31 cellular contexts compared by ENCODE assay signal in the genomic region with DNA sequence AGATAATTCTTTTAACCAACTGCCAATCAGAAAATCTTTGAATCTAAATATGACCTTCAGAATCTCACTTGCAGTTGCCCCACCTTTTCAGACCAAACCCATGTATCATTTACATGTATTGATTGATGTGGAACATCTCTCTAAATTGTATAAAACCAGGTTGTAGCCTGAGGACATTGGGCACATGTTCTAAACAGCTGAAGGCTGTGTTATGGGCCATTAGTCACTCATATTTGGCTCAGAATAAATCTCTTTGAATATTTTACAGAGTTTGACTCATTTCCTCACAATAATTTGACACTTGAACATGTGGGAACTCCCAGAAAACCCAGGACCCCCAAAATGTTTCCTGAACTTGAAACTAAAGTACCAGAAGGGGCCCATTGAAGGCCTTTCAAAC. TPM values are rescaled to one million over a fixed set of nuclear protein-coding genes. Genes with fewer than 3 reads are reported as not detected.
"Had no signal": no experiment of that assay in that cellular context is flagged by ENCODE, and none has a peak within 500 bp of the region (broad histone marks: within the 10 kb centered on the region; RNA-seq: fewer than 3 reads in every experiment).

No MANE protein-coding gene starts in this region.

- H3K27me3 ChIP-seq: adrenal gland, ascending aorta, SJCRH30 had no signal

- H3K4me1 ChIP-seq: adrenal gland, ascending aorta had no signal

- H3K36me3 ChIP-seq: adrenal gland, ascending aorta, SJCRH30 had no signal

- H3K4me3 ChIP-seq: adrenal gland, ascending aorta, SJCRH30 had no signal

- H3K9me2 ChIP-seq: SK-N-SH had no signal

- H3K4me2 ChIP-seq: SK-N-SH had no signal

- H3K27ac ChIP-seq: adrenal gland, ascending aorta, SJCRH30 had no signal

- DNase-seq: activated CD4-positive, alpha-beta T cell treated with anti-CD3 and anti-CD28 coated beads for 4 hours; activated CD8-positive, alpha-beta memory T cell treated with anti-CD3 and anti-CD28 coated beads, Interleukin-2, amount 50 U/mL, for 48 hours; activated CD8-positive, alpha-beta T cell treated with anti-CD3 and anti-CD28 coated beads, Interleukin-2, amount 10 ng/mL, durations not matched to agents 7 days and 5 days; activated naive CD4-positive, alpha-beta T cell treated with anti-CD3 and anti-CD28 coated beads, Interleukin-2, amount 50 U/mL, for 16 hours; activated naive CD8-positive, alpha-beta T cell treated with anti-CD3 and anti-CD28 coated beads, Interleukin-2, amount 10 ng/mL, durations not matched to agents 7 days and 5 days; activated T-cell treated with anti-CD3 and anti-CD28 coated beads, Interleukin-2, amount 50 U/mL, for 1 hour; adrenal gland; IMR-90; Kasumi-1; KBM-7; NCI-H1092; NCI-H1417; NCI-H2029; NCI-H2107; NCI-H2171 treated with DMSO at 0.1 percent for 48 hours; NCI-H226; NCI-H526; NCI-H82; Right ventricle myocardium superior; RPMI8226; SK-N-SH; SW 1271 had no signal

- H3K9ac ChIP-seq: SK-N-SH had no signal

- H3K9me3 ChIP-seq: ascending aorta, SJCRH30, SK-N-SH had no signal

- ATAC-seq: activated CD4-positive, CD25-positive, alpha-beta regulatory T cell treated with anti-CD3 and anti-CD28 coated beads, Interleukin-2, amount 50 U/mL, for 24 hours; activated CD8-positive, alpha-beta T cell treated with anti-CD3 and anti-CD28 coated beads, Interleukin-2, amount 10 ng/mL, durations not matched to agents 7 days and 5 days; Panc1 had no signal

RNA-seq across cellular contexts. Expression of a gene that starts 58.7 kb away (rescaled TPM):
- total RNA-seq: activated CD8-positive, alpha-beta T cell treated with anti-CD3 and anti-CD28 coated beads, Interleukin-2, amount 10 ng/mL, durations not matched to agents 7 days and 5 days; activated naive CD8-positive, alpha-beta T cell treated with anti-CD3 and anti-CD28 coated beads, Interleukin-2, amount 10 ng/mL, durations not matched to agents 7 days and 5 days; ascending aorta; cardiac septum; IMR-90; MCF 10A; NCI-H460; OCI-LY7; Right ventricle myocardium superior; SJCRH30; T-helper 1 cell treated with Interleukin-12 subunit alpha and Interleukin-12 subunit beta and Interleukin-4 antibody, amounts not matched to agents 30 ng/mL and 1 ng/mL, for 36 hours had no signal
- polyA plus RNA-seq: adrenal gland, IMR-90, SK-N-SH had no signal
